Comparison of ENCODE assay signal across 28 cellular contexts in the genomic region with DNA sequence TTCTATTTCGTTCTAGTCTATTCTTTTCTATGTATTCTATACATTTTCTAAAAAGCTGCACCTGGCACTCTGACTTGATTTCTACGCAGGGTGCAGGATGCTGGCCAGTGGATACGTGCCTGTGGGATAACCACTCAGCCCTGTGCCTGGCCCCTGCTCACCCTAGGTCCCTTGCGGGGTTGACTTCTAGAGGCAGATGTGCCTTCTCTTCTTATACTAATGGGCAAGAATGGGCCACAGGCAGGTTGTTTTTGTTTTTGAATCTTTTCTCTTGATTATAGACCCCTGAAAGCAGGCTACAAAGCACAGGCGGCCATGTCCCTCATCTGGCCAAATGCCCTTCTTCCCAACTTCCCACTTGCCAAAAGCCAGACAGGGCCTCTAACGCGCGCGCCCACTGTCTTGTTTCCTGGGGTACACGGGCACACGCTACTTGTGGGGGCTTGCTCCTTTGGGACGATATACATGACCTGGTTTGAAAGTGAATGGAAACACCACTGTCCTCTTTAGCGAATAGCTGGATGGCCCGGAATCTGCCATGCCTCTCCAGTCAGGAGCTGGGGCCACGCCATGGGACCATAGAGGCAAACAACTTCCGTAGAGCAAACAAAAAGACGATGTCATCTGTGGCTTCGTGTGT.
"Had no signal": no experiment of that assay in that cellular context is flagged by ENCODE, and none has a peak within 500 bp of the region (broad histone marks: within the 10 kb centered on the region; RNA-seq: fewer than 3 reads in every experiment).

No MANE protein-coding gene starts in this region.

- H3K4me3 ChIP-seq: gastrocnemius medialis, sigmoid colon, upper lobe of right lung had no signal

- H3K27me3 ChIP-seq: gastrocnemius medialis, sigmoid colon, upper lobe of right lung had no signal

- H3K9me3 ChIP-seq: gastrocnemius medialis, upper lobe of right lung had no signal

- H3K4me3 Mint-ChIP-seq: activated naive CD8-positive, alpha-beta T cell; central memory CD8-positive, alpha-beta T cell; immature natural killer cell; memory B cell; naive thymus-derived CD8-positive, alpha-beta T cell; stimulated activated memory B cell treated with anti-CD40 and anti-IgM and Interleukin-4, amounts not matched to agents 10 μg/mL and 1 μg/mL and 100 μg/mL, for 72 hours; stimulated activated naive CD8-positive, alpha-beta T cell treated with anti-CD3 and anti-CD28 coated beads, Interleukin-15, amount 100 ng/mL, for 72 hours had no signal

- H3K27ac ChIP-seq: gastrocnemius medialis, sigmoid colon, upper lobe of right lung, VCaP had no signal

- H3K9me3 Mint-ChIP-seq: neural crest cell had no signal

- H3K4me1 Mint-ChIP-seq: central memory CD8-positive, alpha-beta T cell; immature natural killer cell; memory B cell; naive thymus-derived CD8-positive, alpha-beta T cell; stimulated activated memory B cell treated with anti-CD40 and anti-IgM and Interleukin-4, amounts not matched to agents 10 μg/mL and 1 μg/mL and 100 μg/mL, for 72 hours; stimulated activated naive CD8-positive, alpha-beta T cell treated with anti-CD3 and anti-CD28 coated beads, Interleukin-15, amount 100 ng/mL, for 72 hours had no signal

- ATAC-seq: activated CD4-positive, CD25-positive, alpha-beta regulatory T cell treated with anti-CD3 and anti-CD28 coated beads, Interleukin-2, amount 50 U/mL, for 24 hours; gastrocnemius medialis; naive thymus-derived CD8-positive, alpha-beta T cell; stimulated activated memory B cell treated with anti-CD40 and anti-IgM and Interleukin-4, amounts not matched to agents 10 μg/mL and 1 μg/mL and 100 μg/mL, for 72 hours; stimulated activated naive CD8-positive, alpha-beta T cell treated with anti-CD3 and anti-CD28 coated beads, Interleukin-15, amount 100 ng/mL, for 72 hours; upper lobe of right lung had no signal

- H3K4me1 ChIP-seq: gastrocnemius medialis, sigmoid colon, upper lobe of right lung had no signal

- H3K36me3 ChIP-seq: gastrocnemius medialis, sigmoid colon, upper lobe of right lung had no signal

- H3K27ac Mint-ChIP-seq: activated naive CD8-positive, alpha-beta T cell; immature natural killer cell; memory B cell; naive thymus-derived CD8-positive, alpha-beta T cell; stimulated activated memory B cell treated with anti-CD40 and anti-IgM and Interleukin-4, amounts not matched to agents 10 μg/mL and 1 μg/mL and 100 μg/mL, for 72 hours; stimulated activated naive CD8-positive, alpha-beta T cell treated with anti-CD3 and anti-CD28 coated beads, Interleukin-15, amount 100 ng/mL, for 72 hours had no signal

- H3K36me3 Mint-ChIP-seq: activated naive CD8-positive, alpha-beta T cell; immature natural killer cell; memory B cell; naive thymus-derived CD8-positive, alpha-beta T cell; stimulated activated memory B cell treated with anti-CD40 and anti-IgM and Interleukin-4, amounts not matched to agents 10 μg/mL and 1 μg/mL and 100 μg/mL, for 72 hours had no signal

- DNase-seq: activated CD4-positive, alpha-beta T cell treated with anti-CD3 and anti-CD28 coated beads for 48 hours; activated CD4-positive, alpha-beta T cell treated with anti-CD3 and anti-CD28 coated beads, Interleukin-2, amount 50 U/mL, for 48 hours; activated CD8-positive, alpha-beta memory T cell treated with anti-CD3 and anti-CD28 coated beads for 24 hours; activated effector memory CD4-positive, alpha-beta T cell treated with Interleukin-2 at 50 U/mL for 16 hours; activated naive CD4-positive, alpha-beta T cell treated with Interleukin-2 at 50 U/mL for 16 hours; anterior cingulate cortex; dermis blood vessel endothelial cell; effector CD8-positive, alpha-beta T cell; gastrocnemius medialis; hippocampal formation; immature natural killer cell; naive thymus-derived CD8-positive, alpha-beta T cell; occipital lobe; sigmoid colon; small intestine; stimulated activated CD4-positive, alpha-beta T cell treated with anti-CD3 and anti-CD28 coated beads, Interleukin-1b, Interleukin-23, amount 100 ng/mL, for 48 hours; stimulated activated CD4-positive, alpha-beta T cell treated with anti-CD3 and anti-CD28 coated beads, Interleukin-4, amount 100 ng/mL, for 4 hours; stimulated activated CD8-positive, alpha-beta memory T cell treated with anti-CD3 and anti-CD28 coated beads, Interleukin-4, amount 100 ng/mL, for 48 hours; stimulated activated naive CD8-positive, alpha-beta T cell treated with anti-CD3 and anti-CD28 coated beads, Interleukin-15, amount 100 ng/mL, for 72 hours; substantia nigra; upper lobe of right lung had no signal

- H3K27me3 Mint-ChIP-seq: central memory CD8-positive, alpha-beta T cell; stimulated activated memory B cell treated with anti-CD40 and anti-IgM and Interleukin-4, amounts not matched to agents 10 μg/mL and 1 μg/mL and 100 μg/mL, for 72 hours had no signal
